ENCODE assay signal across 8 cellular contexts in the genomic region with DNA sequence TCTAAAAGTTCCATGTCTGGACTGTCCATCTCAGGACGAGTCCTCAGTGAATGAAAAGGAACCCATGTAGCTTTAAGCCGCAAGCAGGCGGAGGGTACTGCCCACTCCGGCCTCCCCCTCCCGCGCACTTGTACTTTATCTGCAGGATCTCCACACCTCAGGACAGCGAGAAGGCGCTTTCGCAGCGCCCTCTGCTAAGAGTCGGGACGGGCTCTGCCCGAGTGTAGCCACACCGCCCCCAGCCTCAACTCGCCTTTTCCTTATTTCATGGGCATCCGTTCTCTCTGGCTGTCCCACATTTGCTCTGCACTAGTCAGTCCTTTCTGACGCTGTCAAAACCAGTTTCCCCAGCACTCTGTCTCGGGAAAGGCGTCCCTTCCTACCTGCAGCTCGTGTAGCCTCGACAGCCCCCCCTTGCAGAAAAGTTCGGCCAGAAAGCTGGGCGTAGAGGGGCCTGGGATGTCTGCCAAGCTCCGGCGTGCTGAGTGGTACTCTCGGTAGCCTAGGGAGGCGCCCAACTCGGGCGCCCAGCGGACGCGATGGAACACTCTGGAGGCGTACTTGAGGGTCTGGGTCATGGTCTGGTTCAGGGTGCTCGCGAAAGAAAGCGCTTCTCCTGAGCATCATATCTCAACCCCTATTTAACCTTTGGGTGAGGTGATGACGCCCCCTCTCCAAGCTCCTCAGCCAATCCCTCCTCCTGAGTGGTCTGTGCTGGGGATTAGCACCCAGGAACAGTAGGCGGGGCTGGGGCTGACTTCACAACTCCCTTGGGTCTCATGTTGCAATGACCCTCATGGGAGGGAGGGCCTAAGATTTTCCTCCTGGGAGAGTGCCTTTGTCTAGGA. TPM values are rescaled to one million over a fixed set of nuclear protein-coding genes. Genes with fewer than 3 reads are reported as not detected.
DNase-seq lines count a peak whose midpoint lies in the region; ATAC-seq and TF ChIP-seq lines count a peak whose summit lies in the region.

A gene with protein sequence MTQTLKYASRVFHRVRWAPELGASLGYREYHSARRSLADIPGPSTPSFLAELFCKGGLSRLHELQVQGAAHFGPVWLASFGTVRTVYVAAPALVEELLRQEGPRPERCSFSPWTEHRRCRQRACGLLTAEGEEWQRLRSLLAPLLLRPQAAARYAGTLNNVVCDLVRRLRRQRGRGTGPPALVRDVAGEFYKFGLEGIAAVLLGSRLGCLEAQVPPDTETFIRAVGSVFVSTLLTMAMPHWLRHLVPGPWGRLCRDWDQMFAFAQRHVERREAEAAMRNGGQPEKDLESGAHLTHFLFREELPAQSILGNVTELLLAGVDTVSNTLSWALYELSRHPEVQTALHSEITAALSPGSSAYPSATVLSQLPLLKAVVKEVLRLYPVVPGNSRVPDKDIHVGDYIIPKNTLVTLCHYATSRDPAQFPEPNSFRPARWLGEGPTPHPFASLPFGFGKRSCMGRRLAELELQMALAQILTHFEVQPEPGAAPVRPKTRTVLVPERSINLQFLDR (minus strand): TSS at position 615 of the 848 bp plus-strand sequence. CDS start 37 bp downstream, at position 578.

- H3K4me3 ChIP-seq in dorsolateral prefrontal cortex = peak within 1 kb of the TSS in 43 of 59 donors; percentile 0 to 54 (median 30)
- peak within 1 kb of the TSS; percentile 15 to 43 for H3K4me3 ChIP-seq in muscle layer of colon (ENCODE audit: low read depth in 1 of 2, low read length in 2 of 2)

- no peaks in the 10 kb centered on the region for H3K9me3 ChIP-seq in muscle layer of colon (ENCODE audit: low read length)

- peaks cover 29% of the 10 kb centered on the region for H3K4me1 ChIP-seq in muscle layer of colon (ENCODE audit: insufficient read depth, low read length)

- intact Hi-C loops in dorsolateral prefrontal cortex (cut with DNase I) = no loop called here

- no peak for TF ChIP-seq CTCF in dorsolateral prefrontal cortex (IDR thresholded peaks at IDR 0.05 in 54 of 56, conservative IDR thresholded peaks at IDR 0.05 in 2 of 56; ENCODE audit: low read depth in 1 of 56, partially characterized antibody in 56 of 56)

- H3K9ac ChIP-seq in muscle layer of colon (ENCODE audit: low read length) = no peak within 1 kb of the TSS

- H3K27me3 ChIP-seq in dorsolateral prefrontal cortex = peaks cover 0 to 50% (median 36%) of the 10 kb centered on the region in 45 donors
- H3K27me3 ChIP-seq in muscle layer of colon (ENCODE audit: control insufficient read depth in 1 of 2, insufficient read depth in 2 of 2, low read length in 2 of 2) = peaks cover 40% of the 10 kb centered on the region in 2 donors

- ATAC-seq in GM19397 (IDR thresholded peaks at IDR 0.05; ENCODE audit: unreplicated experiment) (no peak), HG02938 (IDR thresholded peaks at IDR 0.05; ENCODE audit: unreplicated experiment) (no peak)

- H3K27ac ChIP-seq in dorsolateral prefrontal cortex (no peak within 1 kb of the TSS), muscle layer of colon (ENCODE audit: low read depth, low read length) (no peak within 1 kb of the TSS)

- H3K36me3 ChIP-seq in muscle layer of colon (ENCODE audit: insufficient read depth, low read length) = peaks cover 5% of the 10 kb centered on the region

- peak; percentile 55 for DNase-seq in Daoy (ENCODE audit: low read depth)
- DNase-seq in NCI-H69 (lab: John Stamatoyannopoulos, UW) = peak; percentile 53
- no peak for DNase-seq in dorsolateral prefrontal cortex
- DNase-seq in SK-N-DZ (ENCODE audit: low spot score) = no peak
- DNase-seq in AG20443 (ENCODE audit: low spot score) = no peak

RNA-seq across cellular contexts. Expression of the gene that starts here (rescaled TPM):
- 2.2 and 2.6 TPM in 2 replicates for total RNA-seq in Daoy (2014; rRNA removed; shearing (Covaris generic))
- 1 to 10 TPM in 25 of 120 experiments, under 1 TPM in 60, not detected in 35; 0.18 to 5.3 (median 0.63) TPM for total RNA-seq in dorsolateral prefrontal cortex
- polyA plus RNA-seq in SK-N-DZ (2014; cell fraction: cytosol; rRNA removed) = 2.3 and 4.5 TPM in 2 replicates
- 17.2 and 30.3 TPM in 2 replicates for polyA plus RNA-seq in SK-N-DZ (2014; cell fraction: nucleus; rRNA removed)

Comparison
In these comparisons a context has a peak if more than half of its experiments do, and no peak if none do; other contexts are left out.
1. DNase-seq: peak in Daoy (single experiment) and NCI-H69 (single experiment); none in dorsolateral prefrontal cortex (0 of 10), SK-N-DZ (single experiment) and AG20443 (single experiment).